Comparison of ENCODE assay signal across 9 cellular contexts in genomic region chr20:32019156-32019510, GRCh38. TPM values are rescaled to one million over a fixed set of nuclear protein-coding genes. Genes with fewer than 3 reads are reported as not detected.
DNase-seq lines count a peak whose midpoint lies in the region; ATAC-seq and TF ChIP-seq lines count a peak whose summit lies in the region.
"Had no signal": no experiment of that assay in that cellular context is flagged by ENCODE, and none has a peak within 500 bp of the region (broad histone marks: within the 10 kb centered on the region; RNA-seq: fewer than 3 reads in every experiment).

No MANE protein-coding gene starts in this region.

- H3K27me3 ChIP-seq in mammary epithelial cell (ENCODE audit: insufficient read depth, low read length) (peaks cover 23% of the 10 kb centered on the region), neuron (ENCODE audit: insufficient read depth, low read length) (peaks cover 35% of the 10 kb centered on the region)

- no peak overlapping the region for H2AFZ ChIP-seq in mammary epithelial cell (ENCODE audit: low read depth, low read length)
- no peak overlapping the region for H2AFZ ChIP-seq in neuron (ENCODE audit: low read depth, low read length)

- intact Hi-C loops in mammary epithelial cell (cut with micrococcal nuclease) = loop anchor here (5.0 kb wide), 1 partner anchor 52 kb away; the partner anchor contains the start of gene XKR7

- DNase-seq in NCI-H1436 (lab: John Stamatoyannopoulos, UW) (peak; percentile 28), NCI-H1436 treated with DMSO at 0.1 percent for 48 hours (lab: John Stamatoyannopoulos, UW) (no peak), NCI-H2196 (lab: John Stamatoyannopoulos, UW; ENCODE audit: unreplicated experiment) (peak; percentile 43), mammary epithelial cell (no peak), NCI-H226 (no peak), HCEC 1CT (no peak)

- H3K27ac ChIP-seq in mammary epithelial cell (ENCODE audit: insufficient read depth, low read depth, low read length) = no peak overlapping the region

- WGBS in mammary epithelial cell (ENCODE audit: low coverage, missing lambda C conversion rate) = no CpG with 5 or more reads among the region's 42 CpGs

- CTCF ChIA-PET in mammary epithelial cell (lab: Charles Lee; ENCODE audit: low non-redundant PET) = no interaction called here

- H3K4me3 ChIP-seq in mammary epithelial cell (replicated peaks in 1 of 3; ENCODE audit: insufficient read depth in 1 of 3, low read depth in 2 of 3, low read length in 3 of 3) (no peak overlapping the region), neuron (ENCODE audit: low read length) (peak overlapping the region; percentile 10)

- peak overlapping the region; percentile 93 for H3K4me2 ChIP-seq in mammary epithelial cell (ENCODE audit: insufficient read depth, low read depth, low read length)

- H3K9me3 ChIP-seq in mammary epithelial cell (replicated peaks; ENCODE audit: insufficient read depth, low read length) (no peaks in the 10 kb centered on the region), neuron (ENCODE audit: low read length) (no peaks in the 10 kb centered on the region)

- TF ChIP-seq CTCF in mammary epithelial cell (conservative IDR thresholded peaks at IDR 0.05 in 1 of 2, IDR thresholded peaks at IDR 0.05 in 1 of 2; ENCODE audit: extremely low read depth in 1 of 2, insufficient read depth in 1 of 2, low read depth in 1 of 2, low read length in 2 of 2) = no peak

- H3K4me1 ChIP-seq in mammary epithelial cell (ENCODE audit: insufficient read depth, low read length) = peaks cover 10% of the 10 kb centered on the region
- H3K4me1 ChIP-seq in neuron (ENCODE audit: insufficient read depth, low read length) = no peaks in the 10 kb centered on the region

- ATAC-seq in GM18858 (IDR thresholded peaks at IDR 0.05; ENCODE audit: unreplicated experiment) = no peak

- in situ Hi-C loops in mammary epithelial cell (cut with MboI; ENCODE audit: low sequenced_read_pairs in 2 of 2) = no loop called here

- no peaks in the 10 kb centered on the region for H4K20me1 ChIP-seq in mammary epithelial cell (ENCODE audit: insufficient read depth, low read length)

- BruUV-seq in mammary epithelial cell (replicated peaks; lab: Mats Ljungman, UMichigan) = no TSS peak

- H3K36me3 ChIP-seq in mammary epithelial cell (ENCODE audit: insufficient read depth, low read length) (no peaks in the 10 kb centered on the region), neuron (ENCODE audit: insufficient read depth, low read length) (no peaks in the 10 kb centered on the region)

- no peak overlapping the region for H3K9ac ChIP-seq in mammary epithelial cell (ENCODE audit: insufficient read depth, low read length)

- dilution Hi-C loops in mammary epithelial cell (cut with HindIII; ENCODE audit: low sequenced_read_pairs) = no loop called here

- H3K79me2 ChIP-seq in mammary epithelial cell (ENCODE audit: insufficient read depth, low read length) = no peaks in the 10 kb centered on the region

RNA-seq across cellular contexts. Expression of gene CCM2L, which starts 8.9 kb away (rescaled TPM):
- total RNA-seq in mammary epithelial cell = not detected
- polyA plus RNA-seq in mammary epithelial cell = not detected
- polyA minus RNA-seq in mammary epithelial cell = not detected
- total RNA-seq: T-helper 2 cell treated with Interferon-gamma antibody and Interleukin-4, amounts not matched to agents 100 ng/mL and 5 ng/mL, for 36 hours had no signal

RNA-seq across cellular contexts. Expression of gene HCK, which starts 32.9 kb away (rescaled TPM):
- total RNA-seq in mammary epithelial cell = not detected
- polyA plus RNA-seq in mammary epithelial cell = not detected
- not detected for polyA minus RNA-seq in mammary epithelial cell
- total RNA-seq: T-helper 2 cell treated with Interferon-gamma antibody and Interleukin-4, amounts not matched to agents 100 ng/mL and 5 ng/mL, for 36 hours had no signal

RNA-seq across cellular contexts. Expression of gene XKR7, which starts 51.2 kb away (rescaled TPM):
- total RNA-seq in mammary epithelial cell = not detected
- not detected for polyA plus RNA-seq in mammary epithelial cell
- polyA minus RNA-seq in mammary epithelial cell = not detected

Comparison
In these comparisons a context has a peak if more than half of its experiments do, and no peak if none do; other contexts are left out.
1. DNase-seq: peak in NCI-H1436 (single experiment) and NCI-H2196 (single experiment); none in NCI-H1436 treated with DMSO at 0.1 percent for 48 hours (single experiment), mammary epithelial cell (single experiment), NCI-H226 (single experiment) and HCEC 1CT (single experiment).